10 cellular contexts compared by ENCODE assay signal in the genomic region with DNA sequence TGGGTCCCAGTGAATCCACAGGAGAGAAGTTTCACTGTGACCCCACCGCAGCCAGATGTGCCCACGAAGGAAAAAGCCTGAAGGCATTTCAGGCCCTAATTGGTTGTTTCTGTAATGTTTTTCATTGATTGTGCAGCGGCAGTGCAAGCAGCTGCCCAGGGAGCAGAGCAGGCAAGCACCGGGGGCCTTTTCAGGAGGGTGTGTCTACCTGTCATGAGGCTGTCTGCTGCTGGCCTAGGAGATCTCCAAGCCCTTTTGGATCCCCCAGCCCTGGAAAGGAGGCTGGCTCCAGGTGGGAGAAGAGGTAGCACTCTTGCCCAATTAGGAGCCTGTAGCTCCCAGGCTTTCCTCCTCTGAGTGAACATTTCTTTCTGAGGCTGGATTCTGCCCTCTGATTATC.
DNase-seq lines count a peak whose midpoint lies in the region; ATAC-seq and TF ChIP-seq lines count a peak whose summit lies in the region.
"Had no signal": no experiment of that assay in that cellular context is flagged by ENCODE, and none has a peak within 500 bp of the region (broad histone marks: within the 10 kb centered on the region; RNA-seq: fewer than 3 reads in every experiment).

No MANE protein-coding gene starts in this region.

- H3K4me3 ChIP-seq in spleen (no peak overlapping the region), tibial artery (no peak overlapping the region)
- H3K4me3 ChIP-seq: suprapubic skin had no signal

- H3K9me3 ChIP-seq in spleen = no peaks in the 10 kb centered on the region
- H3K9me3 ChIP-seq in tibial artery = no peaks in the 10 kb centered on the region
- H3K9me3 ChIP-seq: suprapubic skin had no signal

- H3K4me1 ChIP-seq in spleen = peaks cover 0 to 20% (median 0%) of the 10 kb centered on the region in 6 donors
- no peaks in the 10 kb centered on the region for H3K4me1 ChIP-seq in tibial artery
- H3K4me1 ChIP-seq: suprapubic skin had no signal

- WGBS in spleen, 5 donors = 67 to 80% (median 78%) methylated on average over 4 of the region's 4 CpGs

- DNase-seq in spleen = peak; percentile 53
- no peak for DNase-seq in naive thymus-derived CD8-positive, alpha-beta T cell
- DNase-seq in tibial artery = no peak
- no peak for DNase-seq in HuH-7 (ENCODE audit: low spot score)
- DNase-seq: erythroblast, KG1 had no signal

- peak; percentile 16 for ATAC-seq in GM19372 (IDR thresholded peaks at IDR 0.05; ENCODE audit: low read depth, unreplicated experiment)
- ATAC-seq in HG02623 (IDR thresholded peaks at IDR 0.05; ENCODE audit: unreplicated experiment) = peak; percentile 19
- peak; percentile 23 for ATAC-seq in HG03457 (IDR thresholded peaks at IDR 0.05; ENCODE audit: unreplicated experiment)
- no peak for ATAC-seq in naive thymus-derived CD8-positive, alpha-beta T cell

- TF ChIP-seq CTCF in spleen (IDR thresholded peaks at IDR 0.05 in 8 of 11, conservative IDR thresholded peaks at IDR 0.05 in 3 of 11) (no peak), tibial artery (IDR thresholded peaks at IDR 0.05) (no peak)

- H3K36me3 Mint-ChIP-seq in naive thymus-derived CD8-positive, alpha-beta T cell = no peaks in the 10 kb centered on the region

- H3K27ac Mint-ChIP-seq in naive thymus-derived CD8-positive, alpha-beta T cell = no peak overlapping the region

- H3K4me1 Mint-ChIP-seq in naive thymus-derived CD8-positive, alpha-beta T cell = peaks cover 0 to 4% (median 0%) of the 10 kb centered on the region in 4 donors

- H3K27me3 ChIP-seq in spleen (replicated peaks in 1 of 7) (no peaks in the 10 kb centered on the region), tibial artery (no peaks in the 10 kb centered on the region)
- H3K27me3 ChIP-seq: suprapubic skin had no signal

- no peak overlapping the region for H3K4me3 Mint-ChIP-seq in naive thymus-derived CD8-positive, alpha-beta T cell

- H3K9me3 Mint-ChIP-seq in naive thymus-derived CD8-positive, alpha-beta T cell = no peaks in the 10 kb centered on the region

- H3K36me3 ChIP-seq in spleen (no peaks in the 10 kb centered on the region), tibial artery (no peaks in the 10 kb centered on the region)
- H3K36me3 ChIP-seq: suprapubic skin had no signal

- POLR2A ChIA-PET in naive thymus-derived CD8-positive, alpha-beta T cell (lab: Charles Lee) = no interaction called here

- intact Hi-C loops in spleen (cut with DNase I; ENCODE audit: low total_unique reads) = no loop called here
- intact Hi-C loops in tibial artery (cut with DNase I; ENCODE audit: low total_unique reads) = no loop called here

- peaks cover 0 to 22% (median 4%) of the 10 kb centered on the region in 5 donors for H3K27me3 Mint-ChIP-seq in naive thymus-derived CD8-positive, alpha-beta T cell

- no peak for TF ChIP-seq POLR2A in spleen (IDR thresholded peaks at IDR 0.05)

- no peak overlapping the region for H3K27ac ChIP-seq in spleen
- no peak overlapping the region for H3K27ac ChIP-seq in tibial artery
- H3K27ac ChIP-seq: suprapubic skin had no signal

Comparison
In these comparisons a context has a peak if more than half of its experiments do, and no peak if none do; other contexts are left out.
1. ATAC-seq: peak in GM19372 (single experiment), HG02623 (single experiment) and HG03457 (single experiment); none in naive thymus-derived CD8-positive, alpha-beta T cell (0 of 2).